In genomic region chr7:156529982-156530381, GRCh38 we compare ENCODE assay signal across 1 cellular context.
A peak's percentile ranks its signal among the peaks of the same experiment; 100 is the strongest.
TF ChIP-seq lines count a peak whose summit lies in the region.

No MANE protein-coding gene starts in this region.

TF ChIP-seq in HepG2, 621 proteins besides CTCF, POLR2A, EP300 and RAD21:
- TF ChIP-seq ZNF318 (CRISPR knock-in tag; IDR thresholded peaks at IDR 0.05) (no peak), CEBPG (CRISPR knock-in tag; IDR thresholded peaks at IDR 0.05) (peak; percentile 60), POGZ (CRISPR knock-in tag; IDR thresholded peaks at IDR 0.05) (no peak), ZNF34 (CRISPR knock-in tag; IDR thresholded peaks at IDR 0.05; ENCODE audit: borderline replicate concordance) (no peak), RBAK (CRISPR knock-in tag; IDR thresholded peaks at IDR 0.05) (no peak), FOXK1 (CRISPR knock-in tag; IDR thresholded peaks at IDR 0.05; ENCODE audit: borderline replicate concordance, low read depth) (no peak), ZNF142 (CRISPR knock-in tag; IDR thresholded peaks at IDR 0.05) (no peak), AHR (CRISPR knock-in tag; IDR thresholded peaks at IDR 0.05) (no peak), ZNF687 (CRISPR knock-in tag; IDR thresholded peaks at IDR 0.05) (peak; percentile 22; the same call in 1 of the 2 replicates), GRHL1 (CRISPR knock-in tag; conservative IDR thresholded peaks at IDR 0.05) (no peak), KIAA2018 (CRISPR knock-in tag; IDR thresholded peaks at IDR 0.05; ENCODE audit: borderline replicate concordance) (no peak), PAWR (CRISPR knock-in tag; IDR thresholded peaks at IDR 0.05; ENCODE audit: borderline replicate concordance) (no peak)
